15 cellular contexts compared by ENCODE assay signal in the genomic region with DNA sequence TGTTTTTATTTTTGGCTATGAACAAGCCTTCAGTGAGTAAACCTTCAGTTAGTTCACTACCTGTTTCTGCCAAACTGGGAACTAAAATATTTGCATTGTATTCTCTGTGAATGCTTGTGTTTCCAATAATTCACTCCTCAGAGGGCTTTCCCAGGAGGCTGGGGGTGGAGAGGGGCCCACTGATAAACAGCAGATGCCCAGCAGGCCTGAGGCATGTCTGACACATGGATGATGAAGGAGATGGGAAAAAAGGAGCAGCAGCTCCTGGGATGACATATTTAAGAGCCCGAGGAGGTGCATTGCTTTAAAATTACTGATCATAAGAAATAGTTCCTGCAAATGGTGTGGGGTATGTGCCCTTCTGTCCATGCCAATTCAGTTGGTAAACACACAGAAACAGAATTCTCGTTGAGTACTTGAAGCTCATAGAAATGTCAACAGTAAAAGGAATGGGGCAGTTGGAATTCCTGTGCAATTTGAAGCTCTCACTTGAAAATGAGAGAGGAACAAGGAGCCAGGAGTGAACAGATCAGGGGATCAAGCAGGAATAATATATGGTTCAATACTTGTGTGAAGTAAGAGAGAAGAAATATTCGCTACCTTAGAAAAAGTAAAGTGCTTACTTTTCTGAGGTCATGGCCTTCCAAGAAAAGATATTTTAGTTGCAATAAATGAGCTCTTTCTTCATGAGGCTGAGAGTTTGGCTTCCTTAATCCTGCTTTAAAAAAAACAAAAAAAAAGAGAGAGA. TPM values are rescaled to one million over a fixed set of nuclear protein-coding genes. Genes with fewer than 3 reads are reported as not detected.
"Had no signal": no experiment of that assay in that cellular context is flagged by ENCODE, and none has a peak within 500 bp of the region (broad histone marks: within the 10 kb centered on the region; RNA-seq: fewer than 3 reads in every experiment).

No MANE protein-coding gene starts in this region.

- DNase-seq: activated CD4-positive, alpha-beta T cell treated with anti-CD3 and anti-CD28 coated beads, Interleukin-2, amount 10 ng/mL, durations not matched to agents 7 days and 5 days; activated CD4-positive, CD25-positive, alpha-beta regulatory T cell; activated naive CD4-positive, alpha-beta T cell treated with anti-CD3 and anti-CD28 coated beads for 36 hours; activated T-cell treated with anti-CD3 and anti-CD28 coated beads for 4 hours; central memory CD4-positive, alpha-beta T cell; cortex of kidney; effector CD8-positive, alpha-beta T cell; sigmoid colon; stimulated activated CD4-positive, alpha-beta T cell treated with anti-CD3 and anti-CD28 coated beads, Interleukin-2, amount 100 ng/mL, for 24 hours; stimulated activated naive CD4-positive, alpha-beta T cell had no signal

- H3K9me3 ChIP-seq: gastroesophageal sphincter, sigmoid colon had no signal

- H3K4me1 ChIP-seq: gastroesophageal sphincter, sigmoid colon had no signal

- ATAC-seq: activated T-helper 17 cell treated with anti-CD3 and anti-CD28 coated beads, Interleukin-2, amount 50 U/mL, for 72 hours; gastroesophageal sphincter; natural killer cell treated with Interleukin-12 subunit alpha and Interleukin-12 subunit beta and Interleukin-15 and Interleukin-18, amount 100 ng/mL, for 72 hours had no signal

- H3K4me3 Mint-ChIP-seq: activated CD4-positive, alpha-beta T cell treated with anti-CD3 and anti-CD28 coated beads, Interleukin-2, amount 10 ng/mL, durations not matched to agents 7 days and 5 days; activated naive CD4-positive, alpha-beta T cell treated with anti-CD3 and anti-CD28 coated beads for 36 hours; activated T-helper 17 cell treated with anti-CD3 and anti-CD28 coated beads, Interleukin-2, amount 50 U/mL, for 72 hours; natural killer cell treated with Interleukin-12 subunit alpha and Interleukin-12 subunit beta and Interleukin-15 and Interleukin-18, amount 100 ng/mL, for 72 hours had no signal

- H3K27ac Mint-ChIP-seq: activated CD4-positive, alpha-beta T cell treated with anti-CD3 and anti-CD28 coated beads, Interleukin-2, amount 10 ng/mL, durations not matched to agents 7 days and 5 days; activated naive CD4-positive, alpha-beta T cell treated with anti-CD3 and anti-CD28 coated beads for 36 hours; activated T-helper 17 cell treated with anti-CD3 and anti-CD28 coated beads, Interleukin-2, amount 50 U/mL, for 72 hours; natural killer cell treated with Interleukin-12 subunit alpha and Interleukin-12 subunit beta and Interleukin-15 and Interleukin-18, amount 100 ng/mL, for 72 hours had no signal

- H3K4me3 ChIP-seq: gastroesophageal sphincter, sigmoid colon had no signal

- H3K36me3 ChIP-seq: gastroesophageal sphincter, sigmoid colon had no signal

- H3K9me3 Mint-ChIP-seq: activated CD4-positive, alpha-beta T cell treated with anti-CD3 and anti-CD28 coated beads, Interleukin-2, amount 10 ng/mL, durations not matched to agents 7 days and 5 days; activated naive CD4-positive, alpha-beta T cell treated with anti-CD3 and anti-CD28 coated beads for 36 hours; activated T-helper 17 cell treated with anti-CD3 and anti-CD28 coated beads, Interleukin-2, amount 50 U/mL, for 72 hours; natural killer cell treated with Interleukin-12 subunit alpha and Interleukin-12 subunit beta and Interleukin-15 and Interleukin-18, amount 100 ng/mL, for 72 hours had no signal

- H3K27me3 Mint-ChIP-seq: activated CD4-positive, alpha-beta T cell treated with anti-CD3 and anti-CD28 coated beads, Interleukin-2, amount 10 ng/mL, durations not matched to agents 7 days and 5 days; activated T-helper 17 cell treated with anti-CD3 and anti-CD28 coated beads, Interleukin-2, amount 50 U/mL, for 72 hours; natural killer cell treated with Interleukin-12 subunit alpha and Interleukin-12 subunit beta and Interleukin-15 and Interleukin-18, amount 100 ng/mL, for 72 hours had no signal

- H3K27me3 ChIP-seq: gastroesophageal sphincter, sigmoid colon had no signal

- H3K36me3 Mint-ChIP-seq: natural killer cell treated with Interleukin-12 subunit alpha and Interleukin-12 subunit beta and Interleukin-15 and Interleukin-18, amount 100 ng/mL, for 72 hours had no signal

- H3K4me1 Mint-ChIP-seq: activated CD4-positive, alpha-beta T cell treated with anti-CD3 and anti-CD28 coated beads, Interleukin-2, amount 10 ng/mL, durations not matched to agents 7 days and 5 days; activated T-helper 17 cell treated with anti-CD3 and anti-CD28 coated beads, Interleukin-2, amount 50 U/mL, for 72 hours had no signal

- H3K27ac ChIP-seq: gastroesophageal sphincter, sigmoid colon had no signal

RNA-seq across cellular contexts. Expression of a gene that starts 22.1 kb away (rescaled TPM):
- total RNA-seq: activated CD4-positive, alpha-beta T cell treated with anti-CD3 and anti-CD28 coated beads, Interleukin-2, amount 10 ng/mL, durations not matched to agents 7 days and 5 days; activated CD8-positive, alpha-beta memory T cell treated with anti-CD3 and anti-CD28 coated beads for 36 hours; activated naive CD4-positive, alpha-beta T cell treated with anti-CD3 and anti-CD28 coated beads for 36 hours; activated T-helper 17 cell treated with anti-CD3 and anti-CD28 coated beads, Interleukin-2, amount 50 U/mL, for 72 hours; natural killer cell treated with Interleukin-12 subunit alpha and Interleukin-12 subunit beta and Interleukin-15 and Interleukin-18, amount 100 ng/mL, for 72 hours; T-helper 2 cell treated with Interferon-gamma antibody and Interleukin-4, amounts not matched to agents 100 ng/mL and 5 ng/mL, for 36 hours had no signal
